ENCODE assay signal across 14 cellular contexts in genomic region chr15:83955806-83956265, GRCh38.
A peak's percentile ranks its signal among the peaks of the same experiment; 100 is the strongest.
DNase-seq lines count a peak whose midpoint lies in the region; ATAC-seq and TF ChIP-seq lines count a peak whose summit lies in the region.
"Had no signal": no experiment of that assay in that cellular context is flagged by ENCODE, and none has a peak within 500 bp of the region (broad histone marks: within the 10 kb centered on the region; RNA-seq: fewer than 3 reads in every experiment).

No MANE protein-coding gene starts in this region.

- H3K27me3 Mint-ChIP-seq in activated T-helper 2 cell treated with anti-CD3 and anti-CD28 coated beads, Interferon-gamma antibody, Interleukin-2, Interleukin-4, amounts not matched to agents 10 μg/mL and 5 μg/mL and 100 μg/mL, durations not matched to agents 14 hours and 24 hours and 36 hours (ENCODE audit: low read depth), result peaks cover 27% of the 10 kb centered on the region
- H3K27me3 Mint-ChIP-seq: T-helper 17 cell had no signal

- no peaks in the 10 kb centered on the region for H3K9me2 ChIP-seq in SK-N-SH

- H3K79me2 ChIP-seq in SK-N-SH (ENCODE audit: insufficient read depth), result no peaks in the 10 kb centered on the region

- H3K36me3 ChIP-seq in SK-N-SH (replicated peaks in 1 of 2; ENCODE audit: control insufficient read depth in 1 of 2, insufficient read depth in 2 of 2, low read length in 1 of 2) (no peaks in the 10 kb centered on the region), tibial nerve (no peaks in the 10 kb centered on the region)

- intact Hi-C loops in activated T-helper 2 cell treated with anti-CD3 and anti-CD28 coated beads, Interferon-gamma antibody, Interleukin-2, Interleukin-4, amounts not matched to agents 10 μg/mL and 5 μg/mL and 100 μg/mL, durations not matched to agents 14 hours and 24 hours and 36 hours (cut with micrococcal nuclease), result no loop called here

- DNase-seq in SK-N-SH, result no peak
- DNase-seq in tibial nerve (ENCODE audit: low spot score in 2 of 2), result no peak
- DNase-seq in GDM1 (lab: John Stamatoyannopoulos, UW), result no peak
- no peak for DNase-seq in activated T-helper 2 cell treated with anti-CD3 and anti-CD28 coated beads, Interferon-gamma antibody, Interleukin-2, Interleukin-4, amounts not matched to agents 10 μg/mL and 5 μg/mL and 100 μg/mL, durations not matched to agents 14 hours and 24 hours and 36 hours (ENCODE audit: low spot score)
- DNase-seq: activated T-cell treated with anti-CD3 and anti-CD28 coated beads, Interleukin-2, amount 50 U/mL, for 24 hours; foreskin keratinocyte; mammary epithelial cell; NCI-H2227 treated with DMSO at 0.1 percent for 48 hours; T-helper 17 cell had no signal

- H4K20me1 ChIP-seq in SK-N-SH (ENCODE audit: insufficient read depth), result no peaks in the 10 kb centered on the region

- no peak for TF ChIP-seq CTCF in SK-N-SH (IDR thresholded peaks at IDR 0.05)
- no peak for TF ChIP-seq CTCF in tibial nerve (IDR thresholded peaks at IDR 0.05)

- no peak overlapping the region for H3K9ac ChIP-seq in SK-N-SH

- H3K27me3 ChIP-seq in SK-N-SH (ENCODE audit: insufficient read depth) (no peaks in the 10 kb centered on the region), tibial nerve (no peaks in the 10 kb centered on the region)
- H3K27me3 ChIP-seq: foreskin keratinocyte, right atrium auricular region had no signal

- no peaks in the 10 kb centered on the region for H3K9me3 ChIP-seq in SK-N-SH
- no peaks in the 10 kb centered on the region for H3K9me3 ChIP-seq in tibial nerve
- H3K9me3 ChIP-seq: right atrium auricular region had no signal

- POLR2A ChIA-PET in SK-N-SH (lab: Yijun Ruan, JAX), result no interaction called here

- ATAC-seq in GM19328 (IDR thresholded peaks at IDR 0.05; ENCODE audit: unreplicated experiment) (peak; percentile 98), HG02798 (IDR thresholded peaks at IDR 0.05; ENCODE audit: poor library complexity, unreplicated experiment) (peak; percentile 97), HG03558 (IDR thresholded peaks at IDR 0.05; ENCODE audit: extremely low read depth, unreplicated experiment) (peak; percentile 91)
- ATAC-seq: foreskin keratinocyte, T-helper 17 cell had no signal

- CTCF ChIA-PET in SK-N-SH (lab: Yijun Ruan, JAX), result no interaction called here

- no peak overlapping the region for H3K4me3 Mint-ChIP-seq in activated T-helper 2 cell treated with anti-CD3 and anti-CD28 coated beads, Interferon-gamma antibody, Interleukin-2, Interleukin-4, amounts not matched to agents 10 μg/mL and 5 μg/mL and 100 μg/mL, durations not matched to agents 14 hours and 24 hours and 36 hours (ENCODE audit: low read depth)
- H3K4me3 Mint-ChIP-seq: activated T-cell treated with anti-CD3 and anti-CD28 coated beads, Interleukin-2, amount 50 U/mL, for 24 hours; central memory CD8-positive, alpha-beta T cell; T-helper 17 cell had no signal

- peaks cover 10% of the 10 kb centered on the region for H3K9me3 Mint-ChIP-seq in activated T-helper 2 cell treated with anti-CD3 and anti-CD28 coated beads, Interferon-gamma antibody, Interleukin-2, Interleukin-4, amounts not matched to agents 10 μg/mL and 5 μg/mL and 100 μg/mL, durations not matched to agents 14 hours and 24 hours and 36 hours

- 13% methylated on average over 1 of the region's 1 CpG for WGBS in SK-N-SH (ENCODE audit: low lambda C conversion rate)
- WGBS in tibial nerve, 2 donors, result 89% methylated on average over 1 of the region's 1 CpG; no CpG with 5 or more reads in 1 of the 2 donors

- TF ChIP-seq POLR2A in tibial nerve (IDR thresholded peaks at IDR 0.05), result no peak

- no peak overlapping the region for H2AFZ ChIP-seq in SK-N-SH (ENCODE audit: low read depth)

- H3K4me3 ChIP-seq in SK-N-SH (ENCODE audit: low read depth in 2 of 2, low read length in 1 of 2), result no peak overlapping the region
- H3K4me3 ChIP-seq in tibial nerve, result no peak overlapping the region
- H3K4me3 ChIP-seq: right atrium auricular region had no signal

- H3K4me2 ChIP-seq in SK-N-SH, result no peak overlapping the region

- H3K4me1 ChIP-seq in SK-N-SH (ENCODE audit: control insufficient read depth in 1 of 2, insufficient read depth in 2 of 2, low read depth in 1 of 2, low read length in 1 of 2) (no peaks in the 10 kb centered on the region), tibial nerve (no peaks in the 10 kb centered on the region)
- H3K4me1 ChIP-seq: foreskin keratinocyte, right atrium auricular region had no signal

- H3K4me1 Mint-ChIP-seq in activated T-helper 2 cell treated with anti-CD3 and anti-CD28 coated beads, Interferon-gamma antibody, Interleukin-2, Interleukin-4, amounts not matched to agents 10 μg/mL and 5 μg/mL and 100 μg/mL, durations not matched to agents 14 hours and 24 hours and 36 hours (ENCODE audit: low read depth), result no peaks in the 10 kb centered on the region
- H3K4me1 Mint-ChIP-seq: central memory CD8-positive, alpha-beta T cell; T-helper 17 cell had no signal

- no peak for TF ChIP-seq RAD21 in SK-N-SH (IDR thresholded peaks at IDR 0.05; ENCODE audit: low read length)

- TF ChIP-seq EP300 in SK-N-SH (IDR thresholded peaks at IDR 0.05; ENCODE audit: borderline replicate concordance in 1 of 2, low read depth in 1 of 2, low read length in 1 of 2) (no peak), tibial nerve (IDR thresholded peaks at IDR 0.05) (no peak)

- H3F3A ChIP-seq in SK-N-SH (replicated peaks; ENCODE audit: insufficient read depth), result no peaks in the 10 kb centered on the region

- no peaks in the 10 kb centered on the region for H3K36me3 Mint-ChIP-seq in activated T-helper 2 cell treated with anti-CD3 and anti-CD28 coated beads, Interferon-gamma antibody, Interleukin-2, Interleukin-4, amounts not matched to agents 10 μg/mL and 5 μg/mL and 100 μg/mL, durations not matched to agents 14 hours and 24 hours and 36 hours (ENCODE audit: low read depth)

- no peak overlapping the region for H3K27ac ChIP-seq in SK-N-SH (ENCODE audit: low read depth in 2 of 2, low read length in 1 of 2)
- no peak overlapping the region for H3K27ac ChIP-seq in tibial nerve
- H3K27ac ChIP-seq: foreskin keratinocyte, right atrium auricular region had no signal

- H3K27ac Mint-ChIP-seq in activated T-helper 2 cell treated with anti-CD3 and anti-CD28 coated beads, Interferon-gamma antibody, Interleukin-2, Interleukin-4, amounts not matched to agents 10 μg/mL and 5 μg/mL and 100 μg/mL, durations not matched to agents 14 hours and 24 hours and 36 hours, result no peak overlapping the region
- H3K27ac Mint-ChIP-seq: activated T-cell treated with anti-CD3 and anti-CD28 coated beads, Interleukin-2, amount 50 U/mL, for 24 hours; T-helper 17 cell had no signal

TF ChIP-seq in SK-N-SH, 30 proteins besides CTCF, POLR2A, EP300 and RAD21:
- TF ChIP-seq SMC3 (IDR thresholded peaks at IDR 0.05; ENCODE audit: low read depth, low read length) (no peak), IRF3 (IDR thresholded peaks at IDR 0.05; ENCODE audit: low read depth, low read length) (no peak), NRF1 (IDR thresholded peaks at IDR 0.05; ENCODE audit: low read depth, low read length) (no peak), PBX3 (IDR thresholded peaks at IDR 0.05) (no peak), TAF1 (IDR thresholded peaks at IDR 0.05; ENCODE audit: borderline replicate concordance, low read depth, low read length) (no peak), YY1 (IDR thresholded peaks at IDR 0.05; ENCODE audit: low read depth) (no peak), TCF12 (IDR thresholded peaks at IDR 0.05) (no peak), FOSL2 (IDR thresholded peaks at IDR 0.05; ENCODE audit: borderline replicate concordance, low read depth) (no peak), POLR2AphosphoS5 (IDR thresholded peaks at IDR 0.05; ENCODE audit: low read depth, low read length) (no peak), FOXJ3 (CRISPR knock-in tag; IDR thresholded peaks at IDR 0.05) (no peak), MXI1 (IDR thresholded peaks at IDR 0.05; ENCODE audit: low read depth, low read length) (no peak)
